ENCODE assay signal across 18 cellular contexts in the genomic region with DNA sequence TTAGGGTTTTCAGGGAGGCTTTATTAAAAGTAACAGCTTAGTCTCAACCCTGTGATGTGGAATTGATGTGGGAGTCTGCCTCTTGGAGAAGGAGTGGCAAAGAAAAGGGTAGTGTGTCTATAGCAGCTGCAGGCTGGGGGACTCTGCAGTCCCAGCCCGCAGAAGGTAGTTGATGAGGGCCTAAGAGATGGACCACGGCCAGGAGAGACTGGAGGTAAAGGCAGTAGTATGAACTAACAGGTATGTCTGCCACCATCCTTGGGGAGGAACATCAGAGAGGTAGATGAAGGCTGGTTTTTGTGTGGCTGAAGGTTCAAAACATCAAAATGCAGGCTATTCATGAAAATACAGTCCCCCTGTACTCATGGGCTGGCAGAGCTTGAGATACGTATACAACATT.
A peak's percentile ranks its signal among the peaks of the same experiment; 100 is the strongest.
DNase-seq lines count a peak whose midpoint lies in the region; FAIRE-seq and TF ChIP-seq lines count a peak whose summit lies in the region.
"Had no signal": no experiment of that assay in that cellular context is flagged by ENCODE, and none has a peak within 500 bp of the region (broad histone marks: within the 10 kb centered on the region; RNA-seq: fewer than 3 reads in every experiment).

No MANE protein-coding gene starts in this region.

- H4K20me1 ChIP-seq in H1 (replicated peaks in 1 of 2; ENCODE audit: control insufficient read depth in 1 of 2, insufficient read depth in 2 of 2, low read length in 2 of 2) (no peaks in the 10 kb centered on the region), neural progenitor cell (ENCODE audit: low read depth) (no peaks in the 10 kb centered on the region)

- DNase-seq in NCI-H69 (lab: John Stamatoyannopoulos, UW) (peak; percentile 75), H1 (ENCODE audit: low read depth in 1 of 2, low spot score in 2 of 2) (no peak), neural progenitor cell (ENCODE audit: low spot score) (no peak), glutamatergic neuron (no peak), cerebellar cortex (ENCODE audit: low spot score) (no peak), head of caudate nucleus (no peak), osteocyte (ENCODE audit: extremely low spot score, unreplicated experiment) (no peak)
- DNase-seq: C1 segment of cervical spinal cord; Calu3; CD4-positive, alpha-beta memory T cell; DMS53; DMS79 treated with DMSO at 0.1 percent for 48 hours; GF-D8; GOT3; HFFc6 had no signal

- H3K27me3 ChIP-seq in H1 (replicated peaks in 1 of 4; ENCODE audit: control insufficient read depth in 3 of 4, extremely low read depth in 1 of 4, insufficient read depth in 3 of 4, low read length in 3 of 4) (no peaks in the 10 kb centered on the region), neural progenitor cell (no peaks in the 10 kb centered on the region)

- no peaks in the 10 kb centered on the region for H3K79me1 ChIP-seq in H1 (ENCODE audit: low read depth, low read length)

- H2BK12ac ChIP-seq in H1 (ENCODE audit: low read depth, low read length), result no peak overlapping the region

- TF ChIP-seq POLR2A in H1 (IDR thresholded peaks at IDR 0.05; ENCODE audit: control extremely low read depth in 1 of 2, low read depth in 2 of 2, low read length in 2 of 2), result no peak

- H2BK15ac ChIP-seq in H1 (ENCODE audit: low read length), result no peak overlapping the region

- H3K4me1 Mint-ChIP-seq in neural progenitor cell, result no peaks in the 10 kb centered on the region
- no peaks in the 10 kb centered on the region for H3K4me1 Mint-ChIP-seq in glutamatergic neuron (ENCODE audit: low read depth, unreplicated experiment)
- no peaks in the 10 kb centered on the region for H3K4me1 Mint-ChIP-seq in osteocyte (ENCODE audit: unreplicated experiment)
- H3K4me1 Mint-ChIP-seq: CD4-positive, alpha-beta memory T cell had no signal

- H3K56ac ChIP-seq in H1 (replicated peaks; ENCODE audit: insufficient read length, low read depth, low read length), result no peak overlapping the region

- H2BK120ac ChIP-seq in H1 (replicated peaks; ENCODE audit: low read depth, low read length), result peak overlapping the region; percentile 26

- no peaks in the 10 kb centered on the region for H3K36me3 Mint-ChIP-seq in neural progenitor cell
- H3K36me3 Mint-ChIP-seq in glutamatergic neuron (ENCODE audit: unreplicated experiment), result no peaks in the 10 kb centered on the region
- H3K36me3 Mint-ChIP-seq in osteocyte (ENCODE audit: unreplicated experiment), result no peaks in the 10 kb centered on the region
- H3K36me3 Mint-ChIP-seq: CD4-positive, alpha-beta memory T cell had no signal

- H3K23me2 ChIP-seq in H1 (ENCODE audit: low read depth, low read length), result 0 out of 2 replicates have a peak, but pooled peaks cover 2% of the 10 kb centered on the region

- H3K14ac ChIP-seq in H1 (ENCODE audit: insufficient read length), result no peak overlapping the region

- POLR2A ChIA-PET in H1 (lab: Charles Lee; ENCODE audit: partially characterized antibody), result no interaction called here

- no peak for TF ChIP-seq EP300 in H1 (IDR thresholded peaks at IDR 0.05; ENCODE audit: borderline replicate concordance in 1 of 2, low read depth in 2 of 2, low read length in 2 of 2)

- no peak overlapping the region for H2BK5ac ChIP-seq in H1 (ENCODE audit: low read depth, low read length)

- TF ChIP-seq CTCF in H1 (IDR thresholded peaks at IDR 0.05; ENCODE audit: control extremely low read depth in 1 of 3, insufficient read depth in 1 of 3, low read depth in 1 of 3, low read length in 3 of 3), result no peak
- TF ChIP-seq CTCF in neural progenitor cell (IDR thresholded peaks at IDR 0.05), result no peak
- TF ChIP-seq CTCF in glutamatergic neuron (IDR thresholded peaks at IDR 0.05; ENCODE audit: partially characterized antibody, unreplicated experiment), result no peak
- no peak for TF ChIP-seq CTCF in osteocyte (IDR thresholded peaks at IDR 0.05)

- no peak overlapping the region for H4K91ac ChIP-seq in H1 (replicated peaks; ENCODE audit: insufficient read length, low read length)

- no peak overlapping the region for H4K5ac ChIP-seq in H1 (ENCODE audit: insufficient read length, low read depth, low read length)

- CTCF ChIA-PET in H1 (lab: Charles Lee; ENCODE audit: partially characterized antibody), result interaction anchor here (0.7 to 1.6 kb wide), 4 partner anchors 8 to 271 kb away, joined by 3 to 5 read pairs (median 4); no protein-coding TSS in a partner anchor

- H3K23ac ChIP-seq in H1 (ENCODE audit: insufficient read length), result no peak overlapping the region

- H3K9me3 Mint-ChIP-seq in neural progenitor cell (no peaks in the 10 kb centered on the region), glutamatergic neuron (ENCODE audit: unreplicated experiment) (no peaks in the 10 kb centered on the region), osteocyte (ENCODE audit: unreplicated experiment) (no peaks in the 10 kb centered on the region)
- H3K9me3 Mint-ChIP-seq: HFFc6 had no signal

- H3K4ac ChIP-seq in H1 (replicated peaks; ENCODE audit: insufficient read length, low read depth, low read length), result no peak overlapping the region

- H3K36me3 ChIP-seq in H1 (ENCODE audit: control insufficient read depth in 2 of 4, insufficient read depth in 4 of 4, low read length in 3 of 4) (no peaks in the 10 kb centered on the region), neural progenitor cell (no peaks in the 10 kb centered on the region)
- H3K36me3 ChIP-seq: HAP-1 had no signal

- H3K9me3 ChIP-seq in H1 (ENCODE audit: insufficient read depth in 2 of 2, low read depth in 1 of 2, low read length in 1 of 2) (no peaks in the 10 kb centered on the region), neural progenitor cell (ENCODE audit: low read depth) (no peaks in the 10 kb centered on the region)
- H3K9me3 ChIP-seq: HAP-1 had no signal

- no peak for TF ChIP-seq RAD21 in H1 (IDR thresholded peaks at IDR 0.05 in 1 of 2, conservative IDR thresholded peaks at IDR 0.05 in 1 of 2; ENCODE audit: low read depth in 2 of 2, low read length in 2 of 2)

- H3K27me3 Mint-ChIP-seq in neural progenitor cell (ENCODE audit: insufficient read depth, low read depth), result no peaks in the 10 kb centered on the region
- no peaks in the 10 kb centered on the region for H3K27me3 Mint-ChIP-seq in glutamatergic neuron (ENCODE audit: unreplicated experiment)
- H3K27me3 Mint-ChIP-seq in osteocyte (ENCODE audit: unreplicated experiment), result peaks cover 11% of the 10 kb centered on the region
- H3K27me3 Mint-ChIP-seq: CD4-positive, alpha-beta memory T cell had no signal

- no peaks in the 10 kb centered on the region for H3K79me2 ChIP-seq in H1 (ENCODE audit: control insufficient read depth in 1 of 2, insufficient read depth in 2 of 2, low read length in 2 of 2)
- no peaks in the 10 kb centered on the region for H3K79me2 ChIP-seq in neural progenitor cell (ENCODE audit: low read depth)

- H3K4me2 ChIP-seq in H1 (ENCODE audit: insufficient read depth in 1 of 2, low read depth in 2 of 2, low read length in 2 of 2) (no peak overlapping the region), neural progenitor cell (no peak overlapping the region)

- no peak overlapping the region for H3K18ac ChIP-seq in H1 (ENCODE audit: extremely low read depth, low read length)

- no peak overlapping the region for H2AK5ac ChIP-seq in H1 (ENCODE audit: low read depth, low read length)

- H3K9ac ChIP-seq in H1 (replicated peaks in 1 of 4; ENCODE audit: extremely low read depth in 1 of 4, low read depth in 3 of 4, low read length in 3 of 4) (no peak overlapping the region), neural progenitor cell (no peak overlapping the region)

- H3K4me3 Mint-ChIP-seq in neural progenitor cell, result no peak overlapping the region
- no peak overlapping the region for H3K4me3 Mint-ChIP-seq in glutamatergic neuron (ENCODE audit: unreplicated experiment)
- H3K4me3 Mint-ChIP-seq in osteocyte (ENCODE audit: unreplicated experiment), result no peak overlapping the region
- H3K4me3 Mint-ChIP-seq: CD4-positive, alpha-beta memory T cell; HFFc6 had no signal

- no peak overlapping the region for H2BK20ac ChIP-seq in H1 (ENCODE audit: low read length)

- H2AFZ ChIP-seq in H1 (ENCODE audit: low read length), result 0 out of 2 replicates have a peak overlapping the region, but pooled peaks have one; percentile 15
- H2AFZ ChIP-seq in neural progenitor cell (replicated peaks), result peak overlapping the region; percentile 42

- H3F3A ChIP-seq in neural progenitor cell (ENCODE audit: low read depth), result no peaks in the 10 kb centered on the region

- H3K4me1 ChIP-seq in H1 (replicated peaks in 1 of 4; ENCODE audit: control insufficient read depth in 3 of 4, insufficient read depth in 4 of 4, low read length in 3 of 4) (0 out of 7 replicates have a peak, but pooled peaks cover 0 to 3% (median 0%) of the 10 kb centered on the region in 4 experiments), neural progenitor cell (no peaks in the 10 kb centered on the region)
- H3K4me1 ChIP-seq: HAP-1 had no signal

- H3K27ac Mint-ChIP-seq in neural progenitor cell, result no peak overlapping the region
- no peak overlapping the region for H3K27ac Mint-ChIP-seq in glutamatergic neuron (ENCODE audit: unreplicated experiment)
- no peak overlapping the region for H3K27ac Mint-ChIP-seq in osteocyte (ENCODE audit: unreplicated experiment)
- H3K27ac Mint-ChIP-seq: CD4-positive, alpha-beta memory T cell; HFFc6 had no signal

- no peak overlapping the region for H4K8ac ChIP-seq in H1 (ENCODE audit: extremely low read depth, insufficient read depth, low read length)

- H3K4me3 ChIP-seq in H1 (ENCODE audit: extremely low read depth in 1 of 4, insufficient read depth in 2 of 4, low read depth in 3 of 4, low read length in 4 of 4) (no peak overlapping the region), neural progenitor cell (no peak overlapping the region)
- H3K4me3 ChIP-seq: HAP-1 had no signal

- 99% methylated on average over 3 of the region's 3 CpGs; no CpG with 5 or more reads in 1 of the 2 experiments for WGBS in H1 (ENCODE audit: extremely low coverage in 1 of 2, insufficient coverage in 1 of 2, insufficient read length in 1 of 2, insufficient replicate concordance in 2 of 2, low coverage in 1 of 2, low lambda C conversion rate in 2 of 2, missing lambda C conversion rate in 1 of 2), 2 experiments

- H3K27ac ChIP-seq in H1 (ENCODE audit: low read depth, low read length), result no peak overlapping the region
- H3K27ac ChIP-seq in neural progenitor cell, result no peak overlapping the region

- FAIRE-seq in H1 (lab: Jason Lieb, UNC), result no peak
- FAIRE-seq: GM12891, GM18507 had no signal

- intact Hi-C loops in head of caudate nucleus (cut with DNase I), result no loop called here

TF ChIP-seq in H1, 55 proteins besides CTCF, POLR2A, EP300 and RAD21 (continues in another document):
- TF ChIP-seq CBX5 (IDR thresholded peaks at IDR 0.05; ENCODE audit: low read depth, low read length), result no peak
- no peak for TF ChIP-seq SIN3A (conservative IDR thresholded peaks at IDR 0.05 in 1 of 2, IDR thresholded peaks at IDR 0.05 in 1 of 2; ENCODE audit: low read depth in 1 of 2, low read length in 2 of 2)
- no peak for TF ChIP-seq HDAC2 (IDR thresholded peaks at IDR 0.05; ENCODE audit: borderline replicate concordance in 1 of 2, low read depth in 2 of 2, low read length in 2 of 2)
- TF ChIP-seq KDM5A (IDR thresholded peaks at IDR 0.05; ENCODE audit: low read length), result no peak
- no peak for TF ChIP-seq HDAC6 (IDR thresholded peaks at IDR 0.05; ENCODE audit: low read depth, low read length)
- no peak for TF ChIP-seq SIX5 (IDR thresholded peaks at IDR 0.05; ENCODE audit: low read depth, low read length)
- TF ChIP-seq SP1 (IDR thresholded peaks at IDR 0.05; ENCODE audit: low read depth, low read length), result no peak
